Comparison of ENCODE assay signal across 8 cellular contexts in the genomic region with DNA sequence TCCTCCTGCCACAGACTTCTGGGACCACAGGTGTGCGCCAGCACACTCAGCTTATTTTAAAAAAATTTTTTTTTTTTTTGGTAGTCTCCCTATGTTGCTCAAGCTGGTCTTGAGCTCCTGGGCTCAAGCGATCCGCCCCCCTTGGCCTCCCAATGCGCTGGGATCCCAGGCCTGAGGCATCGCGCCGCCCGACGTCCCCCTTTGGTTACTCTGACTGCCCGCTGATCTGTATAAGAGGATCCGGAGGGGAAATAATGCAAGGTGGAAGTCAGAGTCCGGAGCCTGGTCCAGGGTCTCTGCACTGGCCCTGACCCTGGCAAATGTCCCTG. TPM values are rescaled to one million over a fixed set of nuclear protein-coding genes. Genes with fewer than 3 reads are reported as not detected.
DNase-seq lines count a peak whose midpoint lies in the region; ATAC-seq and TF ChIP-seq lines count a peak whose summit lies in the region.

No MANE protein-coding gene starts in this region.

- H3K27ac ChIP-seq in ascending aorta: peak overlapping the region; percentile 87 to 97
- H3K27ac ChIP-seq in upper lobe of right lung: peak overlapping the region; percentile 83

- H3K36me3 ChIP-seq in ascending aorta: peaks cover 12 to 27% of the 10 kb centered on the region in 2 donors
- peaks cover 13% of the 10 kb centered on the region for H3K36me3 ChIP-seq in upper lobe of right lung

- TF ChIP-seq POLR2A in lower leg skin (IDR thresholded peaks at IDR 0.05): no peak

- peak; percentile 71 for DNase-seq in Right ventricle myocardium inferior (ENCODE audit: missing footprints)
- no peak for DNase-seq in left ventricle myocardium superior
- no peak for DNase-seq in ascending aorta (ENCODE audit: low spot score in 2 of 2)
- no peak for DNase-seq in lower leg skin (ENCODE audit: low spot score in 2 of 2)
- peak; percentile 69 for DNase-seq in upper lobe of right lung
- DNase-seq in epidermal melanocyte (ENCODE audit: insufficient read length, low spot score): no peak
- no peak for DNase-seq in activated CD8-positive, alpha-beta memory T cell treated with anti-CD3 and anti-CD28 coated beads, Interleukin-2, amount 50 U/mL, for 48 hours

- peak overlapping the region; percentile 84 to 91 for H3K4me3 ChIP-seq in ascending aorta
- peak overlapping the region; percentile 81 for H3K4me3 ChIP-seq in lower leg skin (ENCODE audit: low read depth, poor library complexity, severe bottlenecking)
- peak overlapping the region; percentile 95 for H3K4me3 ChIP-seq in upper lobe of right lung

- TF ChIP-seq CTCF in ascending aorta (IDR thresholded peaks at IDR 0.05) (no peak), lower leg skin (IDR thresholded peaks at IDR 0.05) (no peak), upper lobe of right lung (IDR thresholded peaks at IDR 0.05) (no peak)

- ATAC-seq in Right ventricle myocardium inferior (peak; percentile 18), left ventricle myocardium superior (no peak), upper lobe of right lung (no peak), GM18502 (IDR thresholded peaks at IDR 0.05; ENCODE audit: poor library complexity, unreplicated experiment) (no peak)

- 19 to 23% methylated on average over 12 of the region's 12 CpGs for WGBS in lower leg skin, 2 donors

- H3K27me3 ChIP-seq in ascending aorta (no peaks in the 10 kb centered on the region), upper lobe of right lung (no peaks in the 10 kb centered on the region)

- H3K4me1 ChIP-seq in ascending aorta (peaks cover 0 to 8% of the 10 kb centered on the region in 2 donors), upper lobe of right lung (peaks cover 21% of the 10 kb centered on the region)

- H3K9me3 ChIP-seq in ascending aorta: peaks cover 0 to 6% of the 10 kb centered on the region in 2 donors
- H3K9me3 ChIP-seq in upper lobe of right lung: no peaks in the 10 kb centered on the region

- intact Hi-C loops in Right ventricle myocardium inferior (cut with DNase I): loop anchor here (1.0 to 2.0 kb wide), 2 partner anchors 40 to 49 kb away; partner anchors contain the start of genes ZNF264 and ZNF460
- intact Hi-C loops in left ventricle myocardium superior (cut with micrococcal nuclease): no loop called here
- intact Hi-C loops in ascending aorta (cut with DNase I): loop anchor here (1.0 to 5.0 kb wide), 6 partner anchors 40 to 1098 kb away; partner anchors contain the start of genes TRAPPC2B, ZNF264, ZNF444 and ZNF460
- intact Hi-C loops in lower leg skin (cut with DNase I; ENCODE audit: low total_unique reads): no loop called here
- intact Hi-C loops in upper lobe of right lung (cut with DNase I): no loop called here

RNA-seq across cellular contexts. Expression of gene ZNF805, which starts 0.5 kb away (rescaled TPM):
- total RNA-seq in Right ventricle myocardium inferior (9.7 TPM), left ventricle myocardium superior (9.0 TPM), ascending aorta (22.8 TPM), lower leg skin (10 to 100 TPM; 18.1 to 23.0 (median 20.3) TPM), upper lobe of right lung (14.6 TPM)

RNA-seq across cellular contexts. Expression of gene AURKC, which starts 9.1 kb away (rescaled TPM):
- total RNA-seq in Right ventricle myocardium inferior (1.2 TPM), left ventricle myocardium superior (1.5 TPM), ascending aorta (not detected), lower leg skin (1 to 10 TPM in 1 of 4 donors, under 1 TPM in 1, not detected in 2; 0.39 to 2.9 TPM), upper lobe of right lung (0.87 TPM)

RNA-seq across cellular contexts. Expression of gene ZNF460, which starts 40.3 kb away (rescaled TPM):
- total RNA-seq in Right ventricle myocardium inferior: 27.3 TPM
- total RNA-seq in left ventricle myocardium superior: 26.4 TPM
- total RNA-seq in ascending aorta: 56.5 TPM
- 10 to 100 TPM; 57.6 to 71.0 (median 65.5) TPM for total RNA-seq in lower leg skin
- 54.5 TPM for total RNA-seq in upper lobe of right lung

RNA-seq across cellular contexts. Expression of gene ZNF264, which starts 48.6 kb away (rescaled TPM):
- total RNA-seq in Right ventricle myocardium inferior (16.5 TPM), left ventricle myocardium superior (19.4 TPM), ascending aorta (183 TPM), lower leg skin (10 to 100 TPM; 48.5 to 84.9 (median 57.8) TPM), upper lobe of right lung (36.1 TPM)

Comparison
In these comparisons a context has a peak if more than half of its experiments do, and no peak if none do; other contexts are left out.
1. DNase-seq: peak in Right ventricle myocardium inferior (single experiment) and upper lobe of right lung (single experiment); none in left ventricle myocardium superior (single experiment), ascending aorta (0 of 2), lower leg skin (0 of 2), epidermal melanocyte (single experiment) and activated CD8-positive, alpha-beta memory T cell treated with anti-CD3 and anti-CD28 coated beads, Interleukin-2, amount 50 U/mL, for 48 hours (single experiment).
2. intact Hi-C loops: an anchor here in Right ventricle myocardium inferior (1.0 to 2.0 kb wide) and ascending aorta (1.0 to 5.0 kb wide); none called in left ventricle myocardium superior, lower leg skin and upper lobe of right lung.
3. Peak in every context shown above with its lines, with median percentiles within 50 percentile points of each other: H3K4me3 ChIP-seq.